ENCODE assay signal across 8 cellular contexts in genomic region chr22:41687901-41688364, GRCh38. TPM values are rescaled to one million over a fixed set of nuclear protein-coding genes. Genes with fewer than 3 reads are reported as not detected.
DNase-seq lines count a peak whose midpoint lies in the region; ATAC-seq, FAIRE-seq and TF ChIP-seq lines count a peak whose summit lies in the region.

No MANE protein-coding gene starts in this region.

- no peaks in the 10 kb centered on the region for H4K20me1 ChIP-seq in hepatocyte (ENCODE audit: insufficient read depth, poor library complexity, severe bottlenecking)

- H3K9me2 ChIP-seq in hepatocyte (replicated peaks; ENCODE audit: insufficient read depth) = no peaks in the 10 kb centered on the region

- peaks cover 52% of the 10 kb centered on the region for H3K79me2 ChIP-seq in hepatocyte

- 1% methylated on average over 20 of the region's 20 CpGs for WGBS in hepatocyte (ENCODE audit: low lambda C conversion rate, missing lambda C conversion rate)

- H3K4me3 ChIP-seq in ascending aorta = peak overlapping the region; percentile 81 to 84
- peak overlapping the region; percentile 51 for H3K4me3 ChIP-seq in hepatocyte
- peak overlapping the region; percentile 74 to 93 (median 84) for H3K4me3 ChIP-seq in gastrocnemius medialis

- peak overlapping the region; percentile 88 for H3K4me2 ChIP-seq in hepatocyte

- no peak for TF ChIP-seq POLR2A in gastrocnemius medialis (IDR thresholded peaks at IDR 0.05)

- in situ Hi-C loops in gastrocnemius medialis (cut with MboI; ENCODE audit: low sequenced_read_pairs in 4 of 4) = no loop called here

- H3K4me1 ChIP-seq in ascending aorta = peaks cover 0 to 12% of the 10 kb centered on the region in 2 donors
- H3K4me1 ChIP-seq in hepatocyte (ENCODE audit: insufficient read depth) = peaks cover 9% of the 10 kb centered on the region
- H3K4me1 ChIP-seq in gastrocnemius medialis = peaks cover 10 to 14% of the 10 kb centered on the region in 2 donors

- no peaks in the 10 kb centered on the region for H3K9me3 ChIP-seq in ascending aorta
- H3K9me3 ChIP-seq in hepatocyte (ENCODE audit: low read depth) = no peaks in the 10 kb centered on the region
- H3K9me3 ChIP-seq in gastrocnemius medialis = no peaks in the 10 kb centered on the region

- H3K27ac ChIP-seq in ascending aorta (peak overlapping the region; percentile 97 to 99), hepatocyte (peak overlapping the region; percentile 95), gastrocnemius medialis (peak overlapping the region; percentile 92 to 97 (median 94))

- intact Hi-C loops in ascending aorta (cut with DNase I) (loop anchor here (2.0 kb wide), 3 partner anchors 21 to 259 kb away; partner anchors contain the start of genes CENPM and SREBF2), gastrocnemius medialis (cut with DNase I; ENCODE audit: low total_unique reads) (loop anchor here (1.0 to 5.0 kb wide), 3 partner anchors 22 to 393 kb away; partner anchors contain the start of gene SREBF2)

- peak overlapping the region; percentile 45 for H2AFZ ChIP-seq in hepatocyte

- H3K36me3 ChIP-seq in ascending aorta (no peaks in the 10 kb centered on the region), hepatocyte (replicated peaks; ENCODE audit: insufficient read depth, low read depth) (no peaks in the 10 kb centered on the region), gastrocnemius medialis (no peaks in the 10 kb centered on the region)

- FAIRE-seq in D721Med (lab: Jason Lieb, UNC) = no peak

- peak; percentile 19 to 43 for ATAC-seq in gastrocnemius medialis

- H3K27me3 ChIP-seq in ascending aorta (no peaks in the 10 kb centered on the region), hepatocyte (no peaks in the 10 kb centered on the region), gastrocnemius medialis (no peaks in the 10 kb centered on the region)

- peak; percentile 26 to 38 for DNase-seq in stimulated activated CD4-positive, alpha-beta T cell treated with anti-CD3 and anti-CD28 coated beads, Interleukin-2, amount 100 ng/mL, for 24 hours
- DNase-seq in stimulated activated CD4-positive, alpha-beta T cell treated with anti-CD3 and anti-CD28 coated beads, Interleukin-4, amount 100 ng/mL, for 4 hours = no peak
- DNase-seq in NCI-H1105 treated with DMSO at 0.1 percent for 48 hours (lab: John Stamatoyannopoulos, UW) = peak; percentile 18
- no peak for DNase-seq in ascending aorta (ENCODE audit: low spot score in 2 of 2)
- peak; percentile 51 for DNase-seq in hepatocyte (ENCODE audit: low spot score)
- DNase-seq in gastrocnemius medialis = no peak
- no peak for DNase-seq in mesenteric fat pad (ENCODE audit: low spot score)
- DNase-seq in D721Med (ENCODE audit: insufficient read length, low spot score) = no peak

- TF ChIP-seq CTCF in ascending aorta (IDR thresholded peaks at IDR 0.05) (no peak), hepatocyte (IDR thresholded peaks at IDR 0.05; ENCODE audit: poor library complexity) (no peak), gastrocnemius medialis (IDR thresholded peaks at IDR 0.05 in 4 of 5, conservative IDR thresholded peaks at IDR 0.05 in 1 of 5) (no peak), D721Med (IDR thresholded peaks at IDR 0.05; ENCODE audit: insufficient read depth, missing control alignments) (no peak)

RNA-seq across cellular contexts. Expression of gene SNU13, which starts 0.7 kb away (rescaled TPM):
- total RNA-seq in ascending aorta (111 TPM), hepatocyte (119 and 144 TPM in 2 replicates), gastrocnemius medialis (100 to 1,000 TPM; 177 to 202 (median 185) TPM), mesenteric fat pad (116 TPM)
- 240 and 245 TPM in 2 replicates for polyA plus RNA-seq in hepatocyte

RNA-seq across cellular contexts. Expression of gene MEI1, which starts 11.4 kb away (rescaled TPM):
- not detected for total RNA-seq in ascending aorta
- total RNA-seq in hepatocyte = not detected in 2 replicates
- polyA plus RNA-seq in hepatocyte = 0.18 and 2.4 TPM in 2 replicates
- total RNA-seq in gastrocnemius medialis = under 1 TPM in 1 of 4 donors, not detected in 3; 0.29 TPM
- 2.2 TPM for total RNA-seq in mesenteric fat pad

Comparison
In these comparisons a context has a peak if more than half of its experiments do, and no peak if none do; other contexts are left out.
1. DNase-seq: peak in stimulated activated CD4-positive, alpha-beta T cell treated with anti-CD3 and anti-CD28 coated beads, Interleukin-2, amount 100 ng/mL, for 24 hours (2 of 2), NCI-H1105 treated with DMSO at 0.1 percent for 48 hours (single experiment) and hepatocyte (single experiment); none in stimulated activated CD4-positive, alpha-beta T cell treated with anti-CD3 and anti-CD28 coated beads, Interleukin-4, amount 100 ng/mL, for 4 hours (0 of 2), ascending aorta (0 of 2), gastrocnemius medialis (0 of 2), mesenteric fat pad (single experiment) and D721Med (single experiment).
2. Peak in every context shown above with its lines, with median percentiles within 50 percentile points of each other: H3K27ac ChIP-seq and H3K4me3 ChIP-seq.